In the genomic region with DNA sequence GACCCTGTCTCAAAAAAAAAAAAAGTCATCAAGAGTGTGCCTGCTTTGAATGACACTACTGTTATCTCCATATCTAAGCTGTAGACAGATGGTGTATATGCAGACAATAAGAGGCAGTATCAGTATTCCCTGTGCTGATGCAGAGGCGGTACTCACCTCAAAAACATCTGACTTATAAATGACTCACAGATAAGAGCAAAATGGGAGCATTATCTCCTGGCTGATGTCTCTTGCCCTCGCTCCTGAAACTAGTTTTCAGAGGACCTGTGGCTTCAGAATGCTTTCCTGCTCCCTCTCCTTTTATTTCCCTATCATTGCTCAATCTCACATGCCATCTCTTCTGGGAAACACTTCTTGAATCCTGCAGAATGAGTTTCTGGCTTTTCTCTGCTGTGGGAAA, we compare ENCODE assay signal across 21 cellular contexts.
DNase-seq lines count a peak whose midpoint lies in the region; FAIRE-seq and TF ChIP-seq lines count a peak whose summit lies in the region.
"Had no signal": no experiment of that assay in that cellular context is flagged by ENCODE, and none has a peak within 500 bp of the region (broad histone marks: within the 10 kb centered on the region; RNA-seq: fewer than 3 reads in every experiment).

No MANE protein-coding gene starts in this region.

- H2BK12ac ChIP-seq in mesenchymal stem cell (ENCODE audit: low read length in 2 of 2), result no peak overlapping the region

- dilution Hi-C loops in endothelial cell of umbilical vein (cut with MboI; ENCODE audit: extremely low pct_ligation_motif_present, low sequenced_read_pairs), result no loop called here

- no peaks in the 10 kb centered on the region for H3K36me3 Mint-ChIP-seq in activated naive CD4-positive, alpha-beta T cell treated with anti-CD3 and anti-CD28 coated beads for 36 hours (ENCODE audit: low read depth)
- H3K36me3 Mint-ChIP-seq: natural killer cell treated with Interleukin-12 subunit alpha and Interleukin-12 subunit beta and Interleukin-15 and Interleukin-18, amount 100 ng/mL, for 72 hours; stimulated activated memory B cell treated with anti-CD40 and anti-IgM and Interleukin-4, amounts not matched to agents 10 μg/mL and 1 μg/mL and 100 μg/mL, for 72 hours had no signal

- H2BK120ac ChIP-seq in mesenchymal stem cell (ENCODE audit: low read depth, low read length), result no peak overlapping the region

- H3K9me1 ChIP-seq in endothelial cell of umbilical vein (replicated peaks; ENCODE audit: control insufficient read depth, extremely low read depth, insufficient read depth, low read length), result no peaks in the 10 kb centered on the region

- no peak overlapping the region for H3K4me3 ChIP-seq in endothelial cell of umbilical vein (replicated peaks in 1 of 3; ENCODE audit: insufficient read depth in 1 of 3, low read depth in 1 of 3, low read length in 3 of 3)
- H3K4me3 ChIP-seq in mesenchymal stem cell (ENCODE audit: insufficient read depth in 1 of 2, low read depth in 1 of 2, low read length in 2 of 2), result no peak overlapping the region
- H3K4me3 ChIP-seq: coronary artery, psoas muscle, tibial artery had no signal

- H3K23ac ChIP-seq in mesenchymal stem cell (ENCODE audit: low read length in 2 of 2), result no peak overlapping the region

- TF ChIP-seq POLR2A in endothelial cell of umbilical vein (IDR thresholded peaks at IDR 0.05; ENCODE audit: low read depth, low read length) (no peak), GM12892 (IDR thresholded peaks at IDR 0.05; ENCODE audit: low read depth, low read length) (no peak)

- H3K9ac ChIP-seq in endothelial cell of umbilical vein (replicated peaks; ENCODE audit: extremely low read depth, insufficient read depth, low read length), result no peak overlapping the region
- H3K9ac ChIP-seq in mesenchymal stem cell (ENCODE audit: low read length), result no peak overlapping the region

- H3K27ac ChIP-seq in endothelial cell of umbilical vein (ENCODE audit: insufficient read depth, low read depth, low read length) (no peak overlapping the region), mesenchymal stem cell (ENCODE audit: low read length, poor library complexity, severe bottlenecking) (no peak overlapping the region)
- H3K27ac ChIP-seq: coronary artery, psoas muscle, RWPE1, tibial artery had no signal

- H3K4me1 Mint-ChIP-seq in activated naive CD4-positive, alpha-beta T cell treated with anti-CD3 and anti-CD28 coated beads for 36 hours (ENCODE audit: low read depth), result no peaks in the 10 kb centered on the region
- H3K4me1 Mint-ChIP-seq: stimulated activated memory B cell treated with anti-CD40 and anti-IgM and Interleukin-4, amounts not matched to agents 10 μg/mL and 1 μg/mL and 100 μg/mL, for 72 hours had no signal

- no peak overlapping the region for H4K8ac ChIP-seq in mesenchymal stem cell (ENCODE audit: low read length)

- H3K4me3 Mint-ChIP-seq in activated naive CD4-positive, alpha-beta T cell treated with anti-CD3 and anti-CD28 coated beads for 36 hours, result no peak overlapping the region
- H3K4me3 Mint-ChIP-seq: natural killer cell treated with Interleukin-12 subunit alpha and Interleukin-12 subunit beta and Interleukin-15 and Interleukin-18, amount 100 ng/mL, for 72 hours; stimulated activated memory B cell treated with anti-CD40 and anti-IgM and Interleukin-4, amounts not matched to agents 10 μg/mL and 1 μg/mL and 100 μg/mL, for 72 hours; T-helper 1 cell treated with Interleukin-12 subunit alpha and Interleukin-12 subunit beta and Interleukin-4 antibody, amounts not matched to agents 30 μg/mL and 1 μg/mL, for 36 hours had no signal

- H3K36me3 ChIP-seq in endothelial cell of umbilical vein (ENCODE audit: control insufficient read depth in 2 of 2, extremely low read depth in 1 of 2, insufficient read depth in 2 of 2, low read length in 2 of 2) (no peaks in the 10 kb centered on the region), mesenchymal stem cell (ENCODE audit: control insufficient read depth in 1 of 2, insufficient read depth in 2 of 2, low read depth in 1 of 2, low read length in 2 of 2) (no peaks in the 10 kb centered on the region)
- H3K36me3 ChIP-seq: tibial artery had no signal

- POLR2A ChIA-PET in endothelial cell of umbilical vein (lab: Charles Lee), result no interaction called here

- H3K18ac ChIP-seq in mesenchymal stem cell (ENCODE audit: low read depth in 1 of 2, low read length in 2 of 2), result no peak overlapping the region

- DNase-seq in ELR (ENCODE audit: low read depth), result peak; percentile 35
- DNase-seq in RPMI7951 (ENCODE audit: low read depth), result peak; percentile 59
- no peak for DNase-seq in endothelial cell of umbilical vein (ENCODE audit: low read depth, low spot score)
- peak; percentile 20 for DNase-seq in mesenchymal stem cell
- no peak for DNase-seq in activated naive CD4-positive, alpha-beta T cell treated with anti-CD3 and anti-CD28 coated beads for 36 hours
- no peak for DNase-seq in SIG-M5 (lab: John Stamatoyannopoulos, UW)
- no peak for DNase-seq in GM12892 (ENCODE audit: insufficient read length)
- DNase-seq in superior temporal gyrus (ENCODE audit: extremely low spot score), result no peak
- DNase-seq: activated CD4-positive, CD25-positive, alpha-beta regulatory T cell; AML-193; COR-L47; GOT3; NCI-H1092; NCI-H774; psoas muscle; tibial artery had no signal

- no peak overlapping the region for H4K91ac ChIP-seq in mesenchymal stem cell (ENCODE audit: low read length)

- H2BK5ac ChIP-seq in mesenchymal stem cell (ENCODE audit: low read depth, low read length, poor library complexity, severe bottlenecking), result no peak overlapping the region

- CTCF ChIA-PET in endothelial cell of umbilical vein (lab: Charles Lee), result no interaction called here
- CTCF ChIA-PET in activated naive CD4-positive, alpha-beta T cell treated with anti-CD3 and anti-CD28 coated beads for 36 hours (lab: Charles Lee), result no interaction called here

- H3K9me3 ChIP-seq in endothelial cell of umbilical vein (replicated peaks; ENCODE audit: control insufficient read depth, insufficient read depth, low read length), result no peaks in the 10 kb centered on the region
- H3K9me3 ChIP-seq in mesenchymal stem cell (ENCODE audit: control insufficient read depth, low read length), result peaks cover 4% of the 10 kb centered on the region
- H3K9me3 ChIP-seq: psoas muscle, tibial artery had no signal

- no peaks in the 10 kb centered on the region for H4K20me1 ChIP-seq in endothelial cell of umbilical vein (replicated peaks; ENCODE audit: control insufficient read depth, extremely low read depth, insufficient read depth, low read length)

- H2AK5ac ChIP-seq in mesenchymal stem cell (ENCODE audit: low read length, severe bottlenecking), result no peak overlapping the region

- H3K79me2 ChIP-seq in endothelial cell of umbilical vein (ENCODE audit: control insufficient read depth, insufficient read depth, low read length), result no peaks in the 10 kb centered on the region

- TF ChIP-seq CTCF in endothelial cell of umbilical vein (IDR thresholded peaks at IDR 0.05; ENCODE audit: extremely low read depth in 1 of 2, insufficient read depth in 1 of 2, low read depth in 1 of 2, low read length in 2 of 2), result no peak

- H3K4me2 ChIP-seq in endothelial cell of umbilical vein (ENCODE audit: insufficient read depth, low read length) (no peak overlapping the region), mesenchymal stem cell (ENCODE audit: low read length, poor library complexity, severe bottlenecking) (no peak overlapping the region)

- no TSS peak for BruUV-seq in endothelial cell of umbilical vein (replicated peaks; lab: Mats Ljungman, UMichigan)

- H3K79me1 ChIP-seq in mesenchymal stem cell (replicated peaks; ENCODE audit: low read length, poor library complexity, severe bottlenecking), result peaks cover 17% of the 10 kb centered on the region

- H2AFZ ChIP-seq in endothelial cell of umbilical vein (ENCODE audit: low read depth, low read length) (no peak overlapping the region), mesenchymal stem cell (ENCODE audit: low read depth, low read length) (no peak overlapping the region)

- no peak overlapping the region for H2BK15ac ChIP-seq in mesenchymal stem cell (ENCODE audit: low read depth, poor library complexity, severe bottlenecking)

- H3K27me3 ChIP-seq in endothelial cell of umbilical vein (ENCODE audit: control insufficient read depth in 2 of 2, insufficient read depth in 2 of 2, low read length in 2 of 2) (no peaks in the 10 kb centered on the region), mesenchymal stem cell (ENCODE audit: control insufficient read depth in 1 of 2, insufficient read depth in 1 of 2, low read length in 2 of 2) (no peaks in the 10 kb centered on the region)
- H3K27me3 ChIP-seq: tibial artery had no signal

- H3K4me1 ChIP-seq in endothelial cell of umbilical vein (ENCODE audit: control insufficient read depth, extremely low read depth, insufficient read depth, low read length) (no peaks in the 10 kb centered on the region), mesenchymal stem cell (ENCODE audit: control insufficient read depth, insufficient read depth, low read depth, low read length) (peaks cover 4% of the 10 kb centered on the region)

- WGBS in mesenchymal stem cell, result 40% methylated on average over 2 of the region's 2 CpGs

- H3K27ac Mint-ChIP-seq in activated naive CD4-positive, alpha-beta T cell treated with anti-CD3 and anti-CD28 coated beads for 36 hours, result no peak overlapping the region
- H3K27ac Mint-ChIP-seq: natural killer cell treated with Interleukin-12 subunit alpha and Interleukin-12 subunit beta and Interleukin-15 and Interleukin-18, amount 100 ng/mL, for 72 hours; stimulated activated memory B cell treated with anti-CD40 and anti-IgM and Interleukin-4, amounts not matched to agents 10 μg/mL and 1 μg/mL and 100 μg/mL, for 72 hours; T-helper 1 cell treated with Interleukin-12 subunit alpha and Interleukin-12 subunit beta and Interleukin-4 antibody, amounts not matched to agents 30 μg/mL and 1 μg/mL, for 36 hours had no signal

- FAIRE-seq in endothelial cell of umbilical vein (lab: Jason Lieb, UNC) (no peak), GM12892 (lab: Jason Lieb, UNC) (no peak)

- H3K9me3 Mint-ChIP-seq in activated naive CD4-positive, alpha-beta T cell treated with anti-CD3 and anti-CD28 coated beads for 36 hours, result no peaks in the 10 kb centered on the region
- H3K9me3 Mint-ChIP-seq: T-helper 1 cell treated with Interleukin-12 subunit alpha and Interleukin-12 subunit beta and Interleukin-4 antibody, amounts not matched to agents 30 μg/mL and 1 μg/mL, for 36 hours had no signal

- no peak overlapping the region for H3K4ac ChIP-seq in mesenchymal stem cell (ENCODE audit: low read depth in 1 of 2, low read length in 2 of 2)

- no peaks in the 10 kb centered on the region for H3K27me3 Mint-ChIP-seq in activated naive CD4-positive, alpha-beta T cell treated with anti-CD3 and anti-CD28 coated beads for 36 hours (ENCODE audit: low read depth)
- H3K27me3 Mint-ChIP-seq: natural killer cell treated with Interleukin-12 subunit alpha and Interleukin-12 subunit beta and Interleukin-15 and Interleukin-18, amount 100 ng/mL, for 72 hours; stimulated activated memory B cell treated with anti-CD40 and anti-IgM and Interleukin-4, amounts not matched to agents 10 μg/mL and 1 μg/mL and 100 μg/mL, for 72 hours had no signal

- H3K14ac ChIP-seq in mesenchymal stem cell (ENCODE audit: low read length in 2 of 2), result no peak overlapping the region

- intact Hi-C loops in endothelial cell of umbilical vein (cut with micrococcal nuclease), result no loop called here
- intact Hi-C loops in activated naive CD4-positive, alpha-beta T cell treated with anti-CD3 and anti-CD28 coated beads for 36 hours (cut with micrococcal nuclease), result no loop called here

Comparison
In these comparisons a context has a peak if more than half of its experiments do, and no peak if none do; other contexts are left out.
1. DNase-seq: peak in ELR (single experiment), RPMI7951 (single experiment) and mesenchymal stem cell (single experiment); none in endothelial cell of umbilical vein (single experiment), activated naive CD4-positive, alpha-beta T cell treated with anti-CD3 and anti-CD28 coated beads for 36 hours (single experiment), SIG-M5 (single experiment), GM12892 (single experiment) and superior temporal gyrus (single experiment).